36 cellular contexts compared by ENCODE assay signal in genomic region chr7:24113506-24113905, GRCh38.
"Had no signal": no experiment of that assay in that cellular context is flagged by ENCODE, and none has a peak within 500 bp of the region (broad histone marks: within the 10 kb centered on the region; RNA-seq: fewer than 3 reads in every experiment).

No MANE protein-coding gene starts in this region.

- H3K9ac ChIP-seq: KMS-11 had no signal

- H3K4me3 ChIP-seq: MG63 had no signal

- H3K4me2 ChIP-seq: KMS-11 had no signal

- H3K27me3 ChIP-seq: MG63 had no signal

- H3K9me3 ChIP-seq: MG63 had no signal

- H3K36me3 ChIP-seq: MG63 had no signal

- DNase-seq: Karpas-422, Kasumi-1, MG63, MM.1S, MV-4-11, NCI-H1048, NCI-H1092, NCI-H1092 treated with DMSO at 0.1 percent for 48 hours, NCI-H1105, NCI-H1105 treated with DMSO at 0.1 percent for 48 hours, NCI-H1417, NCI-H1417 treated with DMSO at 0.1 percent for 48 hours, NCI-H1436, NCI-H1436 treated with DMSO at 0.1 percent for 48 hours, NCI-H146, NCI-H1694, NCI-H1694 treated with DMSO at 0.1 percent for 48 hours, NCI-H187, NCI-H187 treated with DMSO at 0.1 percent for 48 hours, NCI-H1930, NCI-H2029, NCI-H2029 treated with DMSO at 0.1 percent for 48 hours, NCI-H2081, NCI-H2081 treated with DMSO at 0.1 percent for 48 hours, NCI-H2107, NCI-H2171, NCI-H2171 treated with DMSO at 0.1 percent for 48 hours, NCI-H2227 treated with DMSO at 0.1 percent for 48 hours, NCI-H226, NCI-H345, NCI-H446, NCI-H446 treated with DMSO at 0.1 percent for 48 hours, NCI-H510A, NCI-H510A treated with DMSO at 0.1 percent for 48 hours, NCI-H524 had no signal

- H3K27ac ChIP-seq: KMS-11 had no signal
